Comparison of ENCODE assay signal across 1 cellular context in the genomic region with DNA sequence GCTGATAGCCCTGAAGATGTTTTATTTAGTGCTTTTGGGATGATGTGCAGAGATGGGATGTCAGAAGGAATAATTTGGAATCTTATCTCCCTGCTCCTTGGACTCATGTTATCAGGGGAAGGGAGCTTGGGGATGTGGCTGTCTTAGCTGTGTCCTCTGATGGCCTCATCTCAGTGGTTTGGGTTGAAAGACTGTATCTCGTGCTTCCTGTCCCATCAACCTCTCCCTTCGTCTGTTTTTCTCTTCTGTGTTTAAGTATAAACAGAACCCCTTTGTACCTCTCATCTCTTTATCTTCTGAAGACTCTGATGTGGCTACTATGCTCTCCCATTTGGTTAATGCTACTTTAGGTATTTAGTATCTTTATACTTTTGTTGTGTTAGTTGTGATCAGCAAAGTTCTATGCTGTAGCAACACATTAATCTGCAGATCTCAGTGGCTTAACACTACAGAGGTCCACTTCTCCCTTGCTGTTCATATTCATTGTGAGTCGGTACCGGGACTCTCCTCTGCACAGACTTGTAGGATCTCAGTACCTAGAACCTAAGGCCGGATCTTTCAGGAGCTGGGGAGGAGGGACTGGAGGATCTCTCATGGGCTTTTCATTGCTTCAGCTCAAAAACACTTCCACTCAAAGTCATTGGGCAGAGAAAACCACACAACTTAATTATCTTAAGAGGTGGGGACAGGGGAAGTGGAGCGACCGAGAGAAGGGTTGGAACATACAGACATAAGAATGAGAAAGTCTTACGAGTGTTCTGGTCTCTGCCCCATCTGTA.
A peak's percentile ranks its signal among the peaks of the same experiment; 100 is the strongest.
TF ChIP-seq lines count a peak whose summit lies in the region.

No MANE protein-coding gene starts in this region.

TF ChIP-seq in K562, 482 proteins besides CTCF, POLR2A, EP300 and RAD21 (continued from another document):
- TF ChIP-seq FOXJ3 (CRISPR knock-in tag; IDR thresholded peaks at IDR 0.05), result no peak
- TF ChIP-seq, protein P1, sequence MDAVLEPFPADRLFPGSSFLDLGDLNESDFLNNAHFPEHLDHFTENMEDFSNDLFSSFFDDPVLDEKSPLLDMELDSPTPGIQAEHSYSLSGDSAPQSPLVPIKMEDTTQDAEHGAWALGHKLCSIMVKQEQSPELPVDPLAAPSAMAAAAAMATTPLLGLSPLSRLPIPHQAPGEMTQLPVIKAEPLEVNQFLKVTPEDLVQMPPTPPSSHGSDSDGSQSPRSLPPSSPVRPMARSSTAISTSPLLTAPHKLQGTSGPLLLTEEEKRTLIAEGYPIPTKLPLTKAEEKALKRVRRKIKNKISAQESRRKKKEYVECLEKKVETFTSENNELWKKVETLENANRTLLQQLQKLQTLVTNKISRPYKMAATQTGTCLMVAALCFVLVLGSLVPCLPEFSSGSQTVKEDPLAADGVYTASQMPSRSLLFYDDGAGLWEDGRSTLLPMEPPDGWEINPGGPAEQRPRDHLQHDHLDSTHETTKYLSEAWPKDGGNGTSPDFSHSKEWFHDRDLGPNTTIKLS (IDR thresholded peaks at IDR 0.05; ENCODE audit: borderline replicate concordance, low read depth), result peak; percentile 22; the same call in 1 of the 2 replicates
- TF ChIP-seq RBBP5 (IDR thresholded peaks at IDR 0.05; ENCODE audit: borderline replicate concordance, insufficient read depth, low read length, poor library complexity, severe bottlenecking), result peak; percentile 52
- TF ChIP-seq HDAC6 (IDR thresholded peaks at IDR 0.05; ENCODE audit: low read depth, low read length), result no peak
- no peak for TF ChIP-seq ZNF232 (CRISPR knock-in tag; IDR thresholded peaks at IDR 0.05)
- TF ChIP-seq KDM1A (IDR thresholded peaks at IDR 0.05), result peak; percentile 26 to 31; a peak in 3 of 4 replicates
- TF ChIP-seq CHCHD3 (CRISPR knock-in tag; IDR thresholded peaks at IDR 0.05), result no peak
- peak in 1 of 2 experiments; percentile 86; a peak in 2 of 4 replicates for TF ChIP-seq RCOR1 (IDR thresholded peaks at IDR 0.05; ENCODE audit: borderline replicate concordance in 1 of 2, low read depth in 2 of 2, low read length in 2 of 2)
- no peak for TF ChIP-seq TRIM25 (IDR thresholded peaks at IDR 0.05; ENCODE audit: borderline replicate concordance)
- no peak for TF ChIP-seq ZNF347 (CRISPR knock-in tag; IDR thresholded peaks at IDR 0.05; ENCODE audit: low read depth)
- TF ChIP-seq FOXK2 (conservative IDR thresholded peaks at IDR 0.05 in 1 of 2, IDR thresholded peaks at IDR 0.05 in 1 of 2; ENCODE audit: low read depth in 2 of 2), result 0 out of 4 replicates have a peak, but pooled peaks of 1 of the 2 experiments have one; percentile 24
- TF ChIP-seq NR2F6 (CRISPR knock-in tag; IDR thresholded peaks at IDR 0.05), result no peak
- TF ChIP-seq BHLHE40 (IDR thresholded peaks at IDR 0.05; ENCODE audit: low read length), result peak; percentile 38; the same call in 1 of the 2 replicates
- TF ChIP-seq ZNF766 (CRISPR knock-in tag; conservative IDR thresholded peaks at IDR 0.05), result peak; percentile 31
- no peak for TF ChIP-seq THRAP3 (IDR thresholded peaks at IDR 0.05; ENCODE audit: borderline replicate concordance)
- TF ChIP-seq, protein P2, sequence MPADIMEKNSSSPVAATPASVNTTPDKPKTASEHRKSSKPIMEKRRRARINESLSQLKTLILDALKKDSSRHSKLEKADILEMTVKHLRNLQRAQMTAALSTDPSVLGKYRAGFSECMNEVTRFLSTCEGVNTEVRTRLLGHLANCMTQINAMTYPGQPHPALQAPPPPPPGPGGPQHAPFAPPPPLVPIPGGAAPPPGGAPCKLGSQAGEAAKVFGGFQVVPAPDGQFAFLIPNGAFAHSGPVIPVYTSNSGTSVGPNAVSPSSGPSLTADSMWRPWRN (IDR thresholded peaks at IDR 0.05; ENCODE audit: low read depth), result no peak
- TF ChIP-seq ETV1 (tag; conservative IDR thresholded peaks at IDR 0.05; ENCODE audit: low read depth), result peak; percentile 44
- peak; percentile 13; the same call in 1 of the 2 replicates for TF ChIP-seq THRA (IDR thresholded peaks at IDR 0.05)
- no peak for TF ChIP-seq NFIC (IDR thresholded peaks at IDR 0.05)
- peak; percentile 46; the same call in 1 of the 2 replicates for TF ChIP-seq SPI1 (IDR thresholded peaks at IDR 0.05; ENCODE audit: borderline replicate concordance, low read depth, low read length)
- no peak for TF ChIP-seq CBX3 (IDR thresholded peaks at IDR 0.05; ENCODE audit: borderline replicate concordance in 1 of 2, low read length in 2 of 2)
- TF ChIP-seq, protein P3, sequence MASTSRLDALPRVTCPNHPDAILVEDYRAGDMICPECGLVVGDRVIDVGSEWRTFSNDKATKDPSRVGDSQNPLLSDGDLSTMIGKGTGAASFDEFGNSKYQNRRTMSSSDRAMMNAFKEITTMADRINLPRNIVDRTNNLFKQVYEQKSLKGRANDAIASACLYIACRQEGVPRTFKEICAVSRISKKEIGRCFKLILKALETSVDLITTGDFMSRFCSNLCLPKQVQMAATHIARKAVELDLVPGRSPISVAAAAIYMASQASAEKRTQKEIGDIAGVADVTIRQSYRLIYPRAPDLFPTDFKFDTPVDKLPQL (IDR thresholded peaks at IDR 0.05; ENCODE audit: extremely low read depth, insufficient read length), result no peak
- TF ChIP-seq HDAC2 (IDR thresholded peaks at IDR 0.05), result peak; percentile 65; the same call in 1 of the 2 replicates
- no peak for TF ChIP-seq ZNF76 (CRISPR knock-in tag; IDR thresholded peaks at IDR 0.05; ENCODE audit: borderline replicate concordance)
- TF ChIP-seq, protein P4, sequence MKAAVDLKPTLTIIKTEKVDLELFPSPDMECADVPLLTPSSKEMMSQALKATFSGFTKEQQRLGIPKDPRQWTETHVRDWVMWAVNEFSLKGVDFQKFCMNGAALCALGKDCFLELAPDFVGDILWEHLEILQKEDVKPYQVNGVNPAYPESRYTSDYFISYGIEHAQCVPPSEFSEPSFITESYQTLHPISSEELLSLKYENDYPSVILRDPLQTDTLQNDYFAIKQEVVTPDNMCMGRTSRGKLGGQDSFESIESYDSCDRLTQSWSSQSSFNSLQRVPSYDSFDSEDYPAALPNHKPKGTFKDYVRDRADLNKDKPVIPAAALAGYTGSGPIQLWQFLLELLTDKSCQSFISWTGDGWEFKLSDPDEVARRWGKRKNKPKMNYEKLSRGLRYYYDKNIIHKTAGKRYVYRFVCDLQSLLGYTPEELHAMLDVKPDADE (conservative IDR thresholded peaks at IDR 0.05; ENCODE audit: control insufficient read depth, low read depth, low read length), result no peak
- TF ChIP-seq, protein P5, sequence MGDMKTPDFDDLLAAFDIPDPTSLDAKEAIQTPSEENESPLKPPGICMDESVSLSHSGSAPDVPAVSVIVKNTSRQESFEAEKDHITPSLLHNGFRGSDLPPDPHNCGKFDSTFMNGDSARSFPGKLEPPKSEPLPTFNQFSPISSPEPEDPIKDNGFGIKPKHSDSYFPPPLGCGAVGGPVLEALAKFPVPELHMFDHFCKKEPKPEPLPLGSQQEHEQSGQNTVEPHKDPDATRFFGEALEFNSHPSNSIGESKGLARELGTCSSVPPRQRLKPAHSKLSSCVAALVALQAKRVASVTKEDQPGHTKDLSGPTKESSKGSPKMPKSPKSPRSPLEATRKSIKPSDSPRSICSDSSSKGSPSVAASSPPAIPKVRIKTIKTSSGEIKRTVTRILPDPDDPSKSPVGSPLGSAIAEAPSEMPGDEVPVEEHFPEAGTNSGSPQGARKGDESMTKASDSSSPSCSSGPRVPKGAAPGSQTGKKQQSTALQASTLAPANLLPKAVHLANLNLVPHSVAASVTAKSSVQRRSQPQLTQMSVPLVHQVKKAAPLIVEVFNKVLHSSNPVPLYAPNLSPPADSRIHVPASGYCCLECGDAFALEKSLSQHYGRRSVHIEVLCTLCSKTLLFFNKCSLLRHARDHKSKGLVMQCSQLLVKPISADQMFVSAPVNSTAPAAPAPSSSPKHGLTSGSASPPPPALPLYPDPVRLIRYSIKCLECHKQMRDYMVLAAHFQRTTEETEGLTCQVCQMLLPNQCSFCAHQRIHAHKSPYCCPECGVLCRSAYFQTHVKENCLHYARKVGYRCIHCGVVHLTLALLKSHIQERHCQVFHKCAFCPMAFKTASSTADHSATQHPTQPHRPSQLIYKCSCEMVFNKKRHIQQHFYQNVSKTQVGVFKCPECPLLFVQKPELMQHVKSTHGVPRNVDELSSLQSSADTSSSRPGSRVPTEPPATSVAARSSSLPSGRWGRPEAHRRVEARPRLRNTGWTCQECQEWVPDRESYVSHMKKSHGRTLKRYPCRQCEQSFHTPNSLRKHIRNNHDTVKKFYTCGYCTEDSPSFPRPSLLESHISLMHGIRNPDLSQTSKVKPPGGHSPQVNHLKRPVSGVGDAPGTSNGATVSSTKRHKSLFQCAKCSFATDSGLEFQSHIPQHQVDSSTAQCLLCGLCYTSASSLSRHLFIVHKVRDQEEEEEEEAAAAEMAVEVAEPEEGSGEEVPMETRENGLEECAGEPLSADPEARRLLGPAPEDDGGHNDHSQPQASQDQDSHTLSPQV (IDR thresholded peaks at IDR 0.05), result no peak
- peak; percentile 31; the same call in 1 of the 2 replicates for TF ChIP-seq SMARCA4 (IDR thresholded peaks at IDR 0.05)
- peak; percentile 20; the same call in 1 of the 2 replicates for TF ChIP-seq MTA2 (IDR thresholded peaks at IDR 0.05; ENCODE audit: low read depth)
